ENCODE assay signal across 8 cellular contexts in the genomic region with DNA sequence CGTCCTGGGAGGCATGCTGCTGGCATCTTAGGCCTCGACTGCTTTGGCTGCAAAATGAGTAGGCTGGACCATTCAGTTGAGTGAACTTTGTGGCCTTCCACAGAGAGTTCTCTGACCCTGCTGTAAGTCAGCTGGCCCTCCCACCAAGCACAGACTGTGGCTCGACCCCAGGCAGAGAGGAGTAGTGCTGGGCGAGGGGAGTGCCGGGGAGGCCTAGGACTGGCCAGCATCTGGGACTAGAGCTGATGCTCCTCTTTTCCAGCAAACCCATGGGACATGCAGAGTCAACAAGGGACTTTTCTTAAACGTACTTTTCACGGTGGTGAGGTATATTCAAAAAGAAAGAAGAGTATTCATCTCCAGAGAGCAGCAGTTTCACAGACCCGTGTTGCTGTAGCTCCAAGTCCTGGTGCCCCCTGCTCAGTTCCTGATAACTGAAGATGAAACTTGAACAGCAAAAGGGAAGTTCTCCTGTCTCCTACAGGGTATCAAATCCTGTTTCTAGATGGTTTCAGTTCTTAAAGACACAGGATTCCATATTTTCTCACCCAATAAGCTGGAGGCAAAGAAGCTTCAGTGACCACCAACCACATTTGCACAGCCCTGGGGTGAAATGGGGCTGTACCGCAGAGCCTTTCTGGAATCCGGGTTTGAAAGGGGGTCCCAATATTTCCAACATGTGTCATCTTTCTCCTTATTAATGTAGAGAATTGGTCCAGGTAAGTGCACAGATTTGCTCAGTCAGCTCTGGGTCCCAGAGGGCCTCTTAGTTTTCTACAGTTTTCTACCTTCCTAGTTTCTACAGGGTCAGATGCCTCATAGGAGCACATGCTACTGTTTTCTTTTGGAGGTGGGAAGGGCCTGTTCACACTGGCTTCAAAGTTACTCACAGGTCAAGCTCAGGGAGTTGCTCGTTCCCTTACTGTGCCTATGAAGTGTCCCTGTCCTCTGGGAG. TPM values are rescaled to one million over a fixed set of nuclear protein-coding genes. Genes with fewer than 3 reads are reported as not detected.
A peak's percentile ranks its signal among the peaks of the same experiment; 100 is the strongest.
DNase-seq lines count a peak whose midpoint lies in the region; ATAC-seq and TF ChIP-seq lines count a peak whose summit lies in the region.

No MANE protein-coding gene starts in this region.

- no peaks in the 10 kb centered on the region for H3K36me3 Mint-ChIP-seq in activated CD4-positive, alpha-beta memory T cell treated with anti-CD3 and anti-CD28 coated beads for 36 hours

- no peak overlapping the region for H3K4me3 Mint-ChIP-seq in activated CD4-positive, alpha-beta memory T cell treated with anti-CD3 and anti-CD28 coated beads for 36 hours

- peaks cover 3% of the 10 kb centered on the region for H3K27me3 Mint-ChIP-seq in activated CD4-positive, alpha-beta memory T cell treated with anti-CD3 and anti-CD28 coated beads for 36 hours

- DNase-seq in GM10248 (ENCODE audit: extremely low spot score) (peak; percentile 74), Kasumi-1 (lab: John Stamatoyannopoulos, UW) (no peak), GF-D8 (lab: John Stamatoyannopoulos, UW) (no peak), middle frontal gyrus (ENCODE audit: extremely low spot score, low spot score) (no peak), epidermal melanocyte (ENCODE audit: insufficient read length, low spot score) (no peak)
- peak; percentile 70 for DNase-seq in activated CD4-positive, alpha-beta memory T cell treated with anti-CD3 and anti-CD28 coated beads for 36 hours

- no peak for TF ChIP-seq CTCF in GM10248 (IDR thresholded peaks at IDR 0.05; ENCODE audit: control extremely low read depth, extremely low read depth, low read depth, missing control alignments)

- POLR2A ChIA-PET in GM10248 (lab: Yijun Ruan, JAX), result interaction anchor here (0.6 to 1.6 kb wide), 5 partner anchors 67 to 402 kb away, joined by 3 to 6 read pairs (median 3); partner anchors contain the start of gene ATF3
- POLR2A ChIA-PET in activated CD4-positive, alpha-beta memory T cell treated with anti-CD3 and anti-CD28 coated beads for 36 hours (lab: Charles Lee), result interaction anchor here (0.9 to 1.5 kb wide), 16 partner anchors 14 to 190 kb away, joined by 3 to 11 read pairs (median 4); partner anchors contain the start of genes ATF3 and FLVCR1

- peaks cover 59% of the 10 kb centered on the region for H3K4me1 Mint-ChIP-seq in activated CD4-positive, alpha-beta memory T cell treated with anti-CD3 and anti-CD28 coated beads for 36 hours (ENCODE audit: low read depth)

- CTCF ChIA-PET in GM10248 (lab: Yijun Ruan, JAX), result interaction anchor here (0.9 to 4.6 kb wide), 13 partner anchors 11 to 316 kb away, joined by 3 to 52 read pairs (median 4); partner anchors contain the start of gene BATF3
- CTCF ChIA-PET in activated CD4-positive, alpha-beta memory T cell treated with anti-CD3 and anti-CD28 coated beads for 36 hours (lab: Charles Lee), result interaction anchor here (0.7 to 4.0 kb wide), 10 partner anchors 13 to 998 kb away, joined by 3 to 28 read pairs (median 3); partner anchors contain the start of gene BATF3

- H3K9me3 Mint-ChIP-seq in activated CD4-positive, alpha-beta memory T cell treated with anti-CD3 and anti-CD28 coated beads for 36 hours, result no peaks in the 10 kb centered on the region

- intact Hi-C loops in activated CD4-positive, alpha-beta memory T cell treated with anti-CD3 and anti-CD28 coated beads for 36 hours (cut with micrococcal nuclease), result loop anchor here (1.0 to 10.0 kb wide), 8 partner anchors 13 to 644 kb away; partner anchors contain the start of genes ATF3, DTL and INTS7

- peak overlapping the region; percentile 85 for H3K27ac Mint-ChIP-seq in activated CD4-positive, alpha-beta memory T cell treated with anti-CD3 and anti-CD28 coated beads for 36 hours

- ATAC-seq in GM19351 (IDR thresholded peaks at IDR 0.05; ENCODE audit: unreplicated experiment), result peak; percentile 63
- ATAC-seq in HG03060 (IDR thresholded peaks at IDR 0.05; ENCODE audit: low read depth, unreplicated experiment), result peak; percentile 54

RNA-seq across cellular contexts. Expression of gene BATF3, which starts 20.9 kb away (rescaled TPM):
- total RNA-seq in activated CD4-positive, alpha-beta memory T cell treated with anti-CD3 and anti-CD28 coated beads for 36 hours, result 100 to 1,000 TPM; 314 to 320 TPM

Comparison
In these comparisons a context has a peak if more than half of its experiments do, and no peak if none do; other contexts are left out.
1. DNase-seq: peak in GM10248 (single experiment) and activated CD4-positive, alpha-beta memory T cell treated with anti-CD3 and anti-CD28 coated beads for 36 hours (single experiment); none in Kasumi-1 (0 of 2), GF-D8 (single experiment), middle frontal gyrus (single experiment) and epidermal melanocyte (single experiment).